In the genomic region with DNA sequence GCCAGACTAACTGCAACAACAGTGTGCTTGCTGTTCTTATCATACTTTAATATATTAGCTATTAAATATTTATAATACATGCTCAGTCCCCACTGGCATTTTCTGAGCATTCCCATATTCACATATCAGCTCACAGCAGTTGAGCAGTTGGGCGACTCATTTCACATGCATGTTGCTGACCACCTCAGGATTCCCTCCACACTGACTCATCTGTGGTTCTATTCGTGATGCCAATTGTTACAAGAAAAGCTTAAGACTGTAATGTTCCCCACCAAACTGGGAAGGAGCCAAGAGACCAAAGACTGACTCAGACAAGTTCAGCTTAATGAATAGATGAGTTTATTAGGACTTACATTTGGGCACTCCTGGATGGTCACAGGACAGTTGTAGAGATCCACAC, we compare ENCODE assay signal across 11 cellular contexts.
A peak's percentile ranks its signal among the peaks of the same experiment; 100 is the strongest.
DNase-seq lines count a peak whose midpoint lies in the region; ATAC-seq and TF ChIP-seq lines count a peak whose summit lies in the region.
"Had no signal": no experiment of that assay in that cellular context is flagged by ENCODE, and none has a peak within 500 bp of the region (broad histone marks: within the 10 kb centered on the region; RNA-seq: fewer than 3 reads in every experiment).

No MANE protein-coding gene starts in this region.

- TF ChIP-seq CTCF in hepatocyte (IDR thresholded peaks at IDR 0.05; ENCODE audit: poor library complexity) (no peak), GM10248 (IDR thresholded peaks at IDR 0.05; ENCODE audit: control extremely low read depth, extremely low read depth, low read depth, missing control alignments) (no peak), uterus (IDR thresholded peaks at IDR 0.05) (no peak)

- no peak overlapping the region for H2AFZ ChIP-seq in ACC112 (ENCODE audit: low read length, unreplicated experiment)
- H2AFZ ChIP-seq in hepatocyte, result no peak overlapping the region

- H4K20me1 ChIP-seq in hepatocyte (ENCODE audit: insufficient read depth, poor library complexity, severe bottlenecking), result no peaks in the 10 kb centered on the region

- H3K9me2 ChIP-seq in hepatocyte (replicated peaks; ENCODE audit: insufficient read depth), result no peaks in the 10 kb centered on the region

- no peaks in the 10 kb centered on the region for H3K27me3 ChIP-seq in ACC112 (ENCODE audit: insufficient read depth, low read length)
- H3K27me3 ChIP-seq in hepatocyte, result no peaks in the 10 kb centered on the region
- no peaks in the 10 kb centered on the region for H3K27me3 ChIP-seq in uterus
- H3K27me3 ChIP-seq: BE2C had no signal

- H3K79me2 ChIP-seq in ACC112 (ENCODE audit: control insufficient read depth, insufficient read depth, low read length, unreplicated experiment) (no peaks in the 10 kb centered on the region), hepatocyte (no peaks in the 10 kb centered on the region)

- H3K27ac ChIP-seq in ACC112 (ENCODE audit: low read depth, low read length) (peak overlapping the region; percentile 28), hepatocyte (no peak overlapping the region), uterus (no peak overlapping the region)

- H3K4me3 ChIP-seq in ACC112 (ENCODE audit: low read depth, low read length), result no peak overlapping the region
- H3K4me3 ChIP-seq in hepatocyte, result no peak overlapping the region
- H3K4me3 ChIP-seq in uterus, result no peak overlapping the region
- H3K4me3 ChIP-seq: mucosa of descending colon had no signal

- WGBS in hepatocyte (ENCODE audit: low lambda C conversion rate, missing lambda C conversion rate), result 75% methylated on average over 2 of the region's 2 CpGs

- POLR2A ChIA-PET in GM10248 (lab: Yijun Ruan, JAX), result no interaction called here

- ATAC-seq in HG03571 (IDR thresholded peaks at IDR 0.05; ENCODE audit: unreplicated experiment), result no peak
- ATAC-seq: mucosa of descending colon had no signal

- CTCF ChIA-PET in GM10248 (lab: Yijun Ruan, JAX), result interaction anchor here (1.2 to 1.3 kb wide), 2 partner anchors 15 to 19 kb away, joined by 3 to 4 read pairs; no protein-coding TSS in a partner anchor

- DNase-seq in HS-27A (ENCODE audit: low read depth) (peak; percentile 98), amniotic stem cell (lab: John Stamatoyannopoulos, UW) (peak; percentile 76), hepatocyte (ENCODE audit: low spot score) (peak; percentile 24), GM10248 (ENCODE audit: extremely low spot score) (no peak), uterus (no peak)
- DNase-seq in stimulated activated CD4-positive, alpha-beta T cell treated with anti-CD3 and anti-CD28 coated beads, Interleukin-4, amount 100 ng/mL, for 1 hour, result no peak
- DNase-seq: BE2C, mucosa of descending colon, small intestine had no signal

- TF ChIP-seq POLR2A in uterus (IDR thresholded peaks at IDR 0.05), result no peak

- intact Hi-C loops in uterus (cut with DNase I; ENCODE audit: low total_unique reads), result no loop called here

- H3K36me3 ChIP-seq in ACC112 (ENCODE audit: insufficient read depth, low read length) (no peaks in the 10 kb centered on the region), hepatocyte (replicated peaks; ENCODE audit: insufficient read depth, low read depth) (no peaks in the 10 kb centered on the region), uterus (no peaks in the 10 kb centered on the region)
- H3K36me3 ChIP-seq: BE2C had no signal

- H3K9me3 ChIP-seq in hepatocyte (ENCODE audit: low read depth), result no peaks in the 10 kb centered on the region
- H3K9me3 ChIP-seq in uterus, result no peaks in the 10 kb centered on the region
- H3K9me3 ChIP-seq: BE2C had no signal

- H3K4me1 ChIP-seq in ACC112 (ENCODE audit: control insufficient read depth, insufficient read depth, low read length, unreplicated experiment) (peaks cover 5% of the 10 kb centered on the region), hepatocyte (ENCODE audit: insufficient read depth) (no peaks in the 10 kb centered on the region), uterus (no peaks in the 10 kb centered on the region)

- no peak overlapping the region for H3K4me2 ChIP-seq in hepatocyte

Comparison
In these comparisons a context has a peak if more than half of its experiments do, and no peak if none do; other contexts are left out.
1. DNase-seq: peak in HS-27A (single experiment), amniotic stem cell (single experiment) and hepatocyte (single experiment); none in GM10248 (single experiment), stimulated activated CD4-positive, alpha-beta T cell treated with anti-CD3 and anti-CD28 coated beads, Interleukin-4, amount 100 ng/mL, for 1 hour (single experiment) and uterus (0 of 2).